Comparison of ENCODE assay signal across 10 cellular contexts in the genomic region with DNA sequence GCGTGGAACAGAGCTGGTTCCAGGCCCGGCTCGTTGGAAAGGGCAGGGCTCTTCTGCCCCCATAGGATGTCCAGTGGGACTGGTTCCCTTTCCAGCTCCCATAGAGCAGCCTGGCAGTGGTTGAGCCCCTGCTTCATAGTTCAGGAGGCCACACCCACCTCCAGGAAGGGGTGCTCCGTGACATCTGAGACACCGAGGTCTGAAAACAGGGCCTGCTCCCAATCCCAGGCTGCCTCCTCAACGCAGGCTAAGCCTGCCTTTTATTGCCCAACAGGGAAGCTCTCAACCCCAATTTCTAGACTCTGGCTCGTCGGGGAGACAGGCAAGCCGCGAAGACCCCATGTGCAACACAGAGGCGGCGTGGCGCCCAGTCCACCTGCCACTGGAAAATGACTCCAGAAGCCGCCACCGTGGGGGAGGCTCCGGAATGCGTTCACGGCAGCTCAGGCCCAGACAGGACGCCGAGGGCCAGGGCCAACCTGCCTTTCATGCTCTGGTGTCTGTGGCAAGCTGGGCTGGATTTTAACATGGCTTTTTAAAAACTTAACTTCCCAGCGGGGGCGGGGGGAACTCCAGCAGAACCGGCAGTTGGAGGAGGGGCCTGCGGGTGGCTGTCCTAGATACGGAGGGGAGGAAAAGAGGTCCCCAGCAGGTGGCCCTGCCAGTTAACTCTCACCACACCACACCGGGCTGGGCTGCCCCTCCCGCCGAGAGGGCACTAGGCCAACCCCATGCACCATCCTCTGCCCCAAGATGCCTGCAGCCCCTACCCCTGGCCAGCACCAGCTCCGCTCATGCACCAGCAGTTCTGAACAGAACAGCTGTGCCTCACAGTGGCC. TPM values are rescaled to one million over a fixed set of nuclear protein-coding genes. Genes with fewer than 3 reads are reported as not detected.
DNase-seq lines count a peak whose midpoint lies in the region; ATAC-seq and TF ChIP-seq lines count a peak whose summit lies in the region.
"Had no signal": no experiment of that assay in that cellular context is flagged by ENCODE, and none has a peak within 500 bp of the region (broad histone marks: within the 10 kb centered on the region; RNA-seq: fewer than 3 reads in every experiment).

No MANE protein-coding gene starts in this region.

- intact Hi-C loops in esophagus muscularis mucosa (cut with DNase I) = no loop called here

- peak overlapping the region; percentile 34; the same call in 1 of the 2 replicates for H3K9ac ChIP-seq in HUES48 (ENCODE audit: low read depth, low read length)

- 20% methylated on average over 1 of the region's 29 CpGs for WGBS in esophagus muscularis mucosa

- H3K27me3 ChIP-seq in HUES48 (ENCODE audit: control insufficient read depth, insufficient read depth, low read length) (no peaks in the 10 kb centered on the region), esophagus muscularis mucosa (no peaks in the 10 kb centered on the region)

- peak overlapping the region; percentile 45 for H3K4me3 ChIP-seq in HUES48 (ENCODE audit: low read depth, low read length)
- H3K4me3 ChIP-seq in esophagus muscularis mucosa = peak overlapping the region in 1 of 4 donors; percentile 9

- H3K27ac ChIP-seq in HUES48 (ENCODE audit: low read depth, low read length) (peak overlapping the region; percentile 96), esophagus muscularis mucosa (replicated peaks in 1 of 4) (peak overlapping the region; percentile 65 to 83 (median 74))
- H3K27ac ChIP-seq: HL-60 had no signal

- TF ChIP-seq EP300 in esophagus muscularis mucosa (IDR thresholded peaks at IDR 0.05) = no peak

- ATAC-seq in HG02981 (IDR thresholded peaks at IDR 0.05; ENCODE audit: unreplicated experiment) (no peak), HG03457 (IDR thresholded peaks at IDR 0.05; ENCODE audit: unreplicated experiment) (no peak), left lobe of liver (no peak)

- H3K36me3 ChIP-seq in HUES48 (ENCODE audit: control insufficient read depth, insufficient read depth, low read length) (peaks cover 44% of the 10 kb centered on the region), esophagus muscularis mucosa (peaks cover 39 to 81% (median 74%) of the 10 kb centered on the region in 4 donors)

- H3K9me3 ChIP-seq in HUES48 (ENCODE audit: control insufficient read depth, insufficient read depth, low read length) = no peaks in the 10 kb centered on the region
- no peaks in the 10 kb centered on the region for H3K9me3 ChIP-seq in esophagus muscularis mucosa

- H3K4me1 ChIP-seq in HUES48 (ENCODE audit: control insufficient read depth, insufficient read depth, low read length) = peaks cover 16% of the 10 kb centered on the region
- peaks cover 16 to 19% (median 19%) of the 10 kb centered on the region in 4 donors for H3K4me1 ChIP-seq in esophagus muscularis mucosa

- no peak for TF ChIP-seq POLR2A in esophagus muscularis mucosa (IDR thresholded peaks at IDR 0.05; ENCODE audit: low read depth)

- TF ChIP-seq CTCF in esophagus muscularis mucosa (IDR thresholded peaks at IDR 0.05) = no peak

- DNase-seq in activated CD8-positive, alpha-beta memory T cell treated with anti-CD3 and anti-CD28 coated beads for 48 hours (ENCODE audit: low read depth in 2 of 3, low spot score in 2 of 3) = peak in 2 of 3 experiments; percentile 25 to 31
- DNase-seq in esophagus muscularis mucosa (ENCODE audit: extremely low spot score) (no peak), putamen (ENCODE audit: low spot score) (peak; percentile 34), pons (ENCODE audit: low spot score) (no peak), left lobe of liver (ENCODE audit: low spot score) (no peak)

RNA-seq across cellular contexts. Expression of a gene that starts 17.9 kb away (rescaled TPM):
- 1 to 10 TPM in 1 of 4 donors, under 1 TPM in 2, not detected in 1; 0.17 to 2.9 (median 0.33) TPM for total RNA-seq in esophagus muscularis mucosa
- not detected for total RNA-seq in left lobe of liver
- total RNA-seq: fibroblast of villous mesenchyme had no signal

RNA-seq across cellular contexts. Expression of a gene that starts 36.9 kb away (rescaled TPM):
- total RNA-seq in esophagus muscularis mucosa = 10 to 100 TPM; 31.1 to 57.8 (median 42.7) TPM
- total RNA-seq in left lobe of liver = 49.4 TPM

RNA-seq across cellular contexts. Expression of a gene that starts 37.2 kb away (rescaled TPM):
- 10 to 100 TPM; 48.4 to 96.2 (median 75.7) TPM for total RNA-seq in esophagus muscularis mucosa
- 48.6 TPM for total RNA-seq in left lobe of liver

Comparison
In these comparisons a context has a peak if more than half of its experiments do, and no peak if none do; other contexts are left out.
1. DNase-seq: peak in activated CD8-positive, alpha-beta memory T cell treated with anti-CD3 and anti-CD28 coated beads for 48 hours (2 of 3) and putamen (single experiment); none in esophagus muscularis mucosa (single experiment), pons (single experiment) and left lobe of liver (single experiment).